ENCODE assay signal across 1 cellular context in the genomic region with DNA sequence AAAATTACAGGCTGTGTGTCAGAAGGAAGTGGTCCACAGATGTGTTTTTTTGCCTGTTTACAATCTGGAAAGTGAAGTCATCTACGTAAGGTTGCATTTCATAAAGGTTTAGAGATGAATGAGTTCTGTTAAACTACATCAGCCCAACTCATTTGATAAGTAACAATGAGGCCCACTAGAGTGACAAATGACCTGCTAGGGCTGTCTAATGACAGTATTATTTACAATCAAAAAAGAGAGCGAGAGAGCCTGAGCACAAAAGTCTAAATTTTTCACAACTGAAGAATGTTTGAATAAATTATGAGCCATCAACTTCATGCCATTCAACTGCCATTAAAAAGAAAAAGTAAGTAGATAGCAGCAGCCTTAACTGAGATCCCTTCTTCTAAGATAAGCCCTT.
TF ChIP-seq lines count a peak whose summit lies in the region.

No MANE protein-coding gene starts in this region.

TF ChIP-seq in WTC11, 78 proteins besides CTCF, POLR2A, EP300 and RAD21 (continued from another document):
- TF ChIP-seq ZSCAN18 (CRISPR knock-in tag; IDR thresholded peaks at IDR 0.05) (no peak), GABPB1 (CRISPR knock-in tag; IDR thresholded peaks at IDR 0.05) (no peak), TEAD4 (CRISPR knock-in tag; IDR thresholded peaks at IDR 0.05) (no peak), SMAD3 (CRISPR knock-in tag; IDR thresholded peaks at IDR 0.05; ENCODE audit: borderline replicate concordance) (no peak), CREB1 (CRISPR knock-in tag; IDR thresholded peaks at IDR 0.05) (no peak), ZNF532 (CRISPR knock-in tag; IDR thresholded peaks at IDR 0.05; ENCODE audit: borderline replicate concordance) (no peak), USF2 (CRISPR knock-in tag; IDR thresholded peaks at IDR 0.05) (no peak), GTF2I (CRISPR knock-in tag; conservative IDR thresholded peaks at IDR 0.05) (no peak), OVOL2 (CRISPR knock-in tag; IDR thresholded peaks at IDR 0.05; ENCODE audit: borderline replicate concordance) (no peak), ATF1 (CRISPR knock-in tag; IDR thresholded peaks at IDR 0.05) (no peak)
- TF ChIP-seq, protein P1, sequence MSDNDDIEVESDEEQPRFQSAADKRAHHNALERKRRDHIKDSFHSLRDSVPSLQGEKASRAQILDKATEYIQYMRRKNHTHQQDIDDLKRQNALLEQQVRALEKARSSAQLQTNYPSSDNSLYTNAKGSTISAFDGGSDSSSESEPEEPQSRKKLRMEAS (CRISPR knock-in tag; IDR thresholded peaks at IDR 0.05), result no peak
